1 cellular context compared by ENCODE assay signal in the genomic region with DNA sequence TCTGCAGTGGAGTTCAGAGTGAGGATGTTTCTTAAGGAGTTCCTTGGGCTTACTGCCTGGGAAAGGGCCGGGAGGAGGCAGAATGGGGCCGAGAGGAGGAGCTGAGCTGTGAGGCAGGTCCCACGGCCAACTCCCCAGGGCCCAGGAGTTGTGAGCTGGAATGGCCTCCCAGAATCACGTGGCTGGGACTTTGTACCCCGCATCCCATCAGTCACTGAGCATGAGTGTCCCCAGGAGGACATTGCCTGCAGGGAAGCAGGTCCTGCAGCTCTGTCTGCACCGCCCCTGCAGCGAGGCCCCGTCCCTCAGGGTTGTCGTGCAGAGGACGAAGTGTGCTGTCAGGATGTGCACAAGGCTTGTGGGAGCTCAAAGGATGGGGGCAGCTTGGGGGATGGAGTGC.
A peak's percentile ranks its signal among the peaks of the same experiment; 100 is the strongest.
TF ChIP-seq lines count a peak whose summit lies in the region.

No MANE protein-coding gene starts in this region.

TF ChIP-seq in HepG2, 621 proteins besides CTCF, POLR2A, EP300 and RAD21 (continued from another document):
- TF ChIP-seq HNF4A (CRISPR knock-in tag; IDR thresholded peaks at IDR 0.05) (peak; percentile 44), HNRNPH1 (optimal IDR thresholded peaks at IDR 0.05; ENCODE audit: low read depth, low read length) (no peak), ATF5 (CRISPR knock-in tag; IDR thresholded peaks at IDR 0.05; ENCODE audit: low read depth) (no peak), GATA4 (IDR thresholded peaks at IDR 0.05; ENCODE audit: borderline replicate concordance, low read depth) (no peak), ZSCAN25 (CRISPR knock-in tag; IDR thresholded peaks at IDR 0.05) (0 out of 2 replicates have a peak, but pooled peaks have one; percentile 25), NFAT5 (CRISPR knock-in tag; IDR thresholded peaks at IDR 0.05) (no peak), JUNB (CRISPR knock-in tag; IDR thresholded peaks at IDR 0.05; ENCODE audit: borderline replicate concordance) (no peak), ZNF484 (CRISPR knock-in tag; IDR thresholded peaks at IDR 0.05; ENCODE audit: borderline replicate concordance, low read depth) (no peak), ZNF570 (CRISPR knock-in tag; IDR thresholded peaks at IDR 0.05; ENCODE audit: borderline replicate concordance) (no peak), SRY (CRISPR knock-in tag; IDR thresholded peaks at IDR 0.05) (no peak)
